ENCODE assay signal across 8 cellular contexts in genomic region chr10:42553064-42553407, GRCh38.
A peak's percentile ranks its signal among the peaks of the same experiment; 100 is the strongest.
DNase-seq lines count a peak whose midpoint lies in the region; ATAC-seq and TF ChIP-seq lines count a peak whose summit lies in the region.

No MANE protein-coding gene starts in this region.

- H2AFZ ChIP-seq in KMS-11 (ENCODE audit: low read depth): peak overlapping the region; percentile 83

- H3K4me1 ChIP-seq in KMS-11 (ENCODE audit: low read depth, poor library complexity, severe bottlenecking): peaks cover 4% of the 10 kb centered on the region
- H3K4me1 ChIP-seq in effector memory CD4-positive, alpha-beta T cell (ENCODE audit: control insufficient read depth, insufficient read depth, low read length, poor library complexity, severe bottlenecking): peaks cover 12% of the 10 kb centered on the region

- peaks cover 12% of the 10 kb centered on the region; the same call in 1 of the 2 replicates for H3K79me2 ChIP-seq in KMS-11 (ENCODE audit: insufficient read depth, low read depth)

- peaks cover 33% of the 10 kb centered on the region for H3K36me3 Mint-ChIP-seq in nephron (ENCODE audit: low read depth)

- TF ChIP-seq CTCF in KMS-11 (conservative IDR thresholded peaks at IDR 0.05; ENCODE audit: low read depth, low read length) (no peak), nephron (IDR thresholded peaks at IDR 0.05; ENCODE audit: unreplicated experiment in 3 of 3) (no peak)

- peak overlapping the region; percentile 68 to 78 (median 73) for H3K27ac Mint-ChIP-seq in nephron

- H3K4me3 ChIP-seq in KMS-11 (IDR thresholded peaks at IDR 0.05; ENCODE audit: insufficient read depth, low read depth, low read length): peak overlapping the region; percentile 16
- peak overlapping the region; percentile 94 for H3K4me3 ChIP-seq in effector memory CD4-positive, alpha-beta T cell (ENCODE audit: insufficient read depth, low read depth, low read length, poor library complexity, severe bottlenecking)

- H3K4me3 Mint-ChIP-seq in nephron: peak overlapping the region; percentile 93 to 97 (median 93)

- peak overlapping the region; percentile 7; the same call in 1 of the 2 replicates for H3K4me2 ChIP-seq in KMS-11

- H3K9me3 Mint-ChIP-seq in nephron: no peaks in the 10 kb centered on the region

- no peaks in the 10 kb centered on the region for H4K20me1 ChIP-seq in KMS-11 (ENCODE audit: insufficient read depth)

- H3K27me3 Mint-ChIP-seq in nephron (ENCODE audit: low read depth): peaks cover 5% of the 10 kb centered on the region

- ATAC-seq in GM21576 (IDR thresholded peaks at IDR 0.05; ENCODE audit: unreplicated experiment): peak; percentile 26

- no peaks in the 10 kb centered on the region for H3K9me3 ChIP-seq in effector memory CD4-positive, alpha-beta T cell (ENCODE audit: control insufficient read depth, low read length)

- DNase-seq in COLO668 (lab: John Stamatoyannopoulos, UW; ENCODE audit: unreplicated experiment) (peak; percentile 45), HT-29 (ENCODE audit: low spot score) (no peak), SKM-1 (lab: John Stamatoyannopoulos, UW; ENCODE audit: unreplicated experiment) (no peak), NCI-H748 treated with DMSO at 0.1 percent for 48 hours (lab: John Stamatoyannopoulos, UW) (no peak)
- no peak for DNase-seq in effector memory CD4-positive, alpha-beta T cell

- no peaks in the 10 kb centered on the region for H3K36me3 ChIP-seq in KMS-11 (ENCODE audit: insufficient read depth)
- no peaks in the 10 kb centered on the region for H3K36me3 ChIP-seq in effector memory CD4-positive, alpha-beta T cell (ENCODE audit: control insufficient read depth, insufficient read depth, low read length)

- H3K4me1 Mint-ChIP-seq in nephron: peaks cover 21% of the 10 kb centered on the region

- H3K9ac ChIP-seq in KMS-11: peak overlapping the region; percentile 65; the same call in 1 of the 2 replicates

- no peak overlapping the region; the same call in 1 of the 2 replicates for H3K27ac ChIP-seq in KMS-11
- H3K27ac ChIP-seq in effector memory CD4-positive, alpha-beta T cell (ENCODE audit: insufficient read depth, low read length, poor library complexity, severe bottlenecking): no peak overlapping the region

- H3K27me3 ChIP-seq in KMS-11 (ENCODE audit: insufficient read depth, low read depth): no peaks in the 10 kb centered on the region
- no peaks in the 10 kb centered on the region for H3K27me3 ChIP-seq in effector memory CD4-positive, alpha-beta T cell (replicated peaks; ENCODE audit: control insufficient read depth, insufficient read depth, low read length, poor library complexity, severe bottlenecking)
